In genomic region chr2:168961450-168962229, GRCh38 we compare ENCODE assay signal across 8 cellular contexts.
DNase-seq lines count a peak whose midpoint lies in the region; ATAC-seq lines count a peak whose summit lies in the region.

No MANE protein-coding gene starts in this region.

- H3K27ac ChIP-seq in epithelial cell of prostate, result no peak overlapping the region

- ATAC-seq in GM18498 (IDR thresholded peaks at IDR 0.05; ENCODE audit: unreplicated experiment) (peak; percentile 86), HG02852 (IDR thresholded peaks at IDR 0.05; ENCODE audit: unreplicated experiment) (peak; percentile 90), HG03196 (IDR thresholded peaks at IDR 0.05; ENCODE audit: unreplicated experiment) (no peak)

- DNase-seq in CD1c-positive myeloid dendritic cell (ENCODE audit: extremely low spot score) (peak; percentile 87), NCI-H2029 (lab: John Stamatoyannopoulos, UW) (peak; percentile 61), T-helper 2 cell (peak in 3 of 5 experiments; percentile 4 to 84 (median 38)), epithelial cell of prostate (ENCODE audit: low read depth, low spot score) (peak; percentile 18), myocyte (ENCODE audit: low read depth) (peak; percentile 78)

Comparison
In these comparisons a context has a peak if more than half of its experiments do, and no peak if none do; other contexts are left out.
1. DNase-seq: peak in every context shown above with its lines; median percentile 87 in CD1c-positive myeloid dendritic cell; 78 in myocyte; 61 in NCI-H2029; 38 in T-helper 2 cell; 18 in epithelial cell of prostate.